In genomic region chr14:67547224-67547780, GRCh38 we compare ENCODE assay signal across 1 cellular context.
TF ChIP-seq lines count a peak whose summit lies in the region.

No MANE protein-coding gene starts in this region.

TF ChIP-seq in WTC11, 78 proteins besides CTCF, POLR2A, EP300 and RAD21 (continued from another document):
- TF ChIP-seq ARID4B (CRISPR knock-in tag; IDR thresholded peaks at IDR 0.05; ENCODE audit: borderline replicate concordance): no peak
- TF ChIP-seq SP1 (CRISPR knock-in tag; conservative IDR thresholded peaks at IDR 0.05): no peak
- TF ChIP-seq CREB1 (CRISPR knock-in tag; IDR thresholded peaks at IDR 0.05): no peak
- TF ChIP-seq SMAD4 (CRISPR knock-in tag; IDR thresholded peaks at IDR 0.05): no peak
- TF ChIP-seq ZNF423 (CRISPR knock-in tag; IDR thresholded peaks at IDR 0.05): no peak
- TF ChIP-seq JAZF1 (CRISPR knock-in tag; IDR thresholded peaks at IDR 0.05): no peak
- TF ChIP-seq E2F4 (CRISPR knock-in tag; IDR thresholded peaks at IDR 0.05; ENCODE audit: borderline replicate concordance, low read depth): no peak
- no peak for TF ChIP-seq E2F5 (CRISPR knock-in tag; IDR thresholded peaks at IDR 0.05)
